ENCODE assay signal across 8 cellular contexts in the genomic region with DNA sequence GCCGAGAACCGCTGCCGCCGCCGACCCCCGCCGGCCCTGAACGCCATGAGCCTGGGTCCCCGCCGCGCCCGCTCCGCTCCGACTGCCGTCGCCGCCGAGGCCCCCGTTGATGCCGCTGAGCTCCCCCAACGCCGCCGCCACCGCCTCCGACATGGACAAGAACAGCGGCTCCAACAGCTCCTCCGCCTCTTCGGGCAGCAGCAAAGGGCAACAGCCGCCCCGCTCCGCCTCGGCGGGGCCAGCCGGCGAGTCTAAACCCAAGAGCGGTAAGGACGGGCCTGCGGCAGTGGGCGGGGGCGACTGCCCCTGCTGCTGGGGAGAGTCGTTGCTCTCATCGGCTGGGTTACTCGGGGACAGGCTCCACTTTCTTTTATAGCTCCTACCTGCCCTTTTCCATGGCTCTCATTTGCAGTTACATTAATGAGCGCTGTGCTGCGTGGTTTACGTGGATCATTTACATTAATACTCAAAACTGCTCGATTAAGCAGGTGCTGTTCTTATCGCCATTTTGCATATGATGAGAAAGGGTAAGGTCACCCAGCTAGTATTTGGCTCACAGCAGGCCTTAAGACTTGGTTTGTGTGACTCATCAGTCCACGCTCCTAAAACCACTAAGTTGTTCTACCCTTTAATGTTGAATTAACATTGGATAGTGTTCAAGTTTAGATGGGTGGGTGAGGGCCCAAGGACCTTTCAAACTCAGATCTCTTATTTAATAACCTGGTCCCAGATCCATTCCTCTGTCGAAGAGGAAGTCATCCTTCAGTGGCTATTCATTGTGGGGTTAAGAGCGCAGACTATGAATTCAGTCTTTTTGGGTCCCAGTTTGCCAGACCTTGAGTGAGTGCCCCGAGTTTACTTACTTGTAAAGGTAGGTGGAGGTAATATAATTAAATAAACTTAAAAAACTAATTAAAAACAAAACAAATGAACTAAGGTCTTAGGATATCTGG. TPM values are rescaled to one million over a fixed set of nuclear protein-coding genes. Genes with fewer than 3 reads are reported as not detected.
DNase-seq lines count a peak whose midpoint lies in the region; ATAC-seq and TF ChIP-seq lines count a peak whose summit lies in the region.

No MANE protein-coding gene starts in this region.

- peaks cover 7 to 38% of the 10 kb centered on the region in 2 donors for H3K36me3 Mint-ChIP-seq in CD4-positive, alpha-beta memory T cell

- 6% methylated on average over 20 of the region's 52 CpGs for WGBS in SK-N-SH (ENCODE audit: low lambda C conversion rate)

- peaks cover 0 to 2% (median 0%) of the 10 kb centered on the region in 8 donors for H3K9me3 Mint-ChIP-seq in CD4-positive, alpha-beta memory T cell

- no peaks in the 10 kb centered on the region for H3K27me3 Mint-ChIP-seq in CD4-positive, alpha-beta memory T cell

- POLR2A ChIA-PET in CD4-positive, alpha-beta memory T cell (lab: Charles Lee; ENCODE audit: partially characterized antibody) = interaction anchor here (0.6 to 2.6 kb wide), 12 partner anchors 9 to 334 kb away, joined by 3 to 19 read pairs (median 4); partner anchors contain the start of genes COX6A1, DYNLL1, MLEC and RNU4-2
- POLR2A ChIA-PET in SK-N-SH (lab: Yijun Ruan, JAX) = interaction anchor here (0.8 kb wide), 1 partner anchor 39 kb away, joined by 3 read pairs; the partner anchor contains the start of gene DYNLL1

- H3K27ac Mint-ChIP-seq in CD4-positive, alpha-beta memory T cell = peak overlapping the region; percentile 95 to 98 (median 96)

- H3F3A ChIP-seq in SK-N-SH (replicated peaks; ENCODE audit: insufficient read depth) = peaks cover 14% of the 10 kb centered on the region

- peak overlapping the region; percentile 92 to 97 (median 94) for H3K4me3 Mint-ChIP-seq in CD4-positive, alpha-beta memory T cell

- no peaks in the 10 kb centered on the region for H3K9me2 ChIP-seq in SK-N-SH

- intact Hi-C loops in CD4-positive, alpha-beta memory T cell (cut with micrococcal nuclease) = loop anchor here (1.0 to 2.0 kb wide), 4 partner anchors 46 to 218 kb away; partner anchors contain the start of genes COX6A1, POP5 and SRSF9

- H3K4me3 ChIP-seq in CD4-positive, alpha-beta memory T cell (ENCODE audit: low read length in 2 of 2) = peak overlapping the region; percentile 62 to 88
- peak overlapping the region; percentile 82 to 99 for H3K4me3 ChIP-seq in SK-N-SH (ENCODE audit: low read depth in 2 of 2, low read length in 1 of 2)
- peak overlapping the region; percentile 97 to 98 for H3K4me3 ChIP-seq in right atrium auricular region
- H3K4me3 ChIP-seq in skeletal muscle cell (ENCODE audit: low read depth, low read length) = peak overlapping the region; percentile 97

- H3K27me3 ChIP-seq in CD4-positive, alpha-beta memory T cell (ENCODE audit: insufficient read depth, low read length) = no peaks in the 10 kb centered on the region
- H3K27me3 ChIP-seq in SK-N-SH (ENCODE audit: insufficient read depth) (no peaks in the 10 kb centered on the region), right atrium auricular region (no peaks in the 10 kb centered on the region)

- H4K20me1 ChIP-seq in SK-N-SH (ENCODE audit: insufficient read depth) = peaks cover 53% of the 10 kb centered on the region

- H3K79me2 ChIP-seq in SK-N-SH (ENCODE audit: insufficient read depth) = peaks cover 58% of the 10 kb centered on the region

- peak; percentile 31 for ATAC-seq in GM19455 (IDR thresholded peaks at IDR 0.05; ENCODE audit: unreplicated experiment)
- ATAC-seq in HG02852 (IDR thresholded peaks at IDR 0.05; ENCODE audit: unreplicated experiment) = no peak

- H2AFZ ChIP-seq in SK-N-SH (ENCODE audit: low read depth) = peak overlapping the region; percentile 68; the same call in 1 of the 2 replicates

- no peak for TF ChIP-seq RAD21 in SK-N-SH (IDR thresholded peaks at IDR 0.05; ENCODE audit: low read length)

- peak overlapping the region; percentile 94 for H3K27ac ChIP-seq in CD4-positive, alpha-beta memory T cell (ENCODE audit: low read depth, low read length)
- H3K27ac ChIP-seq in SK-N-SH (ENCODE audit: low read depth in 2 of 2, low read length in 1 of 2) = peak overlapping the region; percentile 78
- H3K27ac ChIP-seq in right atrium auricular region = peak overlapping the region; percentile 95 to 98

- peak overlapping the region; percentile 91 for H3K9ac ChIP-seq in SK-N-SH

- CTCF ChIA-PET in CD4-positive, alpha-beta memory T cell (lab: Charles Lee; ENCODE audit: partially characterized antibody) = interaction anchor here (0.6 to 3.0 kb wide), 4 partner anchors 26 to 96 kb away, joined by 3 to 8 read pairs (median 5); partner anchors contain the start of gene DYNLL1
- CTCF ChIA-PET in SK-N-SH (lab: Yijun Ruan, JAX) = interaction anchor here (1.4 to 1.8 kb wide), 3 partner anchors 9 to 65 kb away, joined by 4 to 5 read pairs (median 4); partner anchors contain the start of genes POP5 and SRSF9

- H3K4me1 Mint-ChIP-seq in CD4-positive, alpha-beta memory T cell = peaks cover 40 to 67% (median 49%) of the 10 kb centered on the region in 4 donors

- TF ChIP-seq EP300 in SK-N-SH (IDR thresholded peaks at IDR 0.05; ENCODE audit: borderline replicate concordance in 1 of 2, low read depth in 1 of 2, low read length in 1 of 2) = no peak

- H3K4me2 ChIP-seq in SK-N-SH = peak overlapping the region; percentile 92

- H3K4me1 ChIP-seq in CD4-positive, alpha-beta memory T cell (ENCODE audit: insufficient read depth, low read length) = peaks cover 59% of the 10 kb centered on the region
- H3K4me1 ChIP-seq in SK-N-SH (ENCODE audit: control insufficient read depth in 1 of 2, insufficient read depth in 2 of 2, low read depth in 1 of 2, low read length in 1 of 2) (peaks cover 21 to 44% of the 10 kb centered on the region in 2 experiments), right atrium auricular region (peaks cover 0 to 48% of the 10 kb centered on the region in 2 donors)

- H3K36me3 ChIP-seq in CD4-positive, alpha-beta memory T cell (ENCODE audit: insufficient read depth, low read length) = no peaks in the 10 kb centered on the region
- H3K36me3 ChIP-seq in SK-N-SH (replicated peaks in 1 of 2; ENCODE audit: control insufficient read depth in 1 of 2, insufficient read depth in 2 of 2, low read length in 1 of 2) (peaks cover 0 to 8% of the 10 kb centered on the region in 2 experiments), right atrium auricular region (no peaks in the 10 kb centered on the region)

- peak in 4 of 5 donors; percentile 51 to 75 (median 58) for DNase-seq in CD4-positive, alpha-beta memory T cell
- DNase-seq in HS-5 (ENCODE audit: low read depth) (peak; percentile 67), SK-N-SH (peak; percentile 86), right atrium auricular region (ENCODE audit: low spot score) (no peak), skeletal muscle cell (ENCODE audit: low read depth) (peak; percentile 62)
- peak; percentile 6 for DNase-seq in activated naive CD8-positive, alpha-beta T cell treated with anti-CD3 and anti-CD28 coated beads, Interleukin-2, amount 50 U/mL, for 16 hours (ENCODE audit: low read depth, low spot score)

- H3K9me3 ChIP-seq in CD4-positive, alpha-beta memory T cell (ENCODE audit: control insufficient read depth in 1 of 2, low read length in 2 of 2) = no peaks in the 10 kb centered on the region
- no peaks in the 10 kb centered on the region for H3K9me3 ChIP-seq in SK-N-SH
- no peaks in the 10 kb centered on the region for H3K9me3 ChIP-seq in right atrium auricular region

- TF ChIP-seq CTCF in SK-N-SH (IDR thresholded peaks at IDR 0.05) (no peak), right atrium auricular region (IDR thresholded peaks at IDR 0.05) (no peak)

TF ChIP-seq in SK-N-SH, 30 proteins besides CTCF, POLR2A, EP300 and RAD21 (continues in another document):
- TF ChIP-seq FOSL2 (IDR thresholded peaks at IDR 0.05; ENCODE audit: borderline replicate concordance, low read depth) (peak; percentile 64; the same call in 1 of the 2 replicates), MAX (IDR thresholded peaks at IDR 0.05; ENCODE audit: low read depth) (no peak), TCF12 (IDR thresholded peaks at IDR 0.05) (no peak), YY1 (IDR thresholded peaks at IDR 0.05; ENCODE audit: low read depth) (peak; percentile 64; the same call in 1 of the 2 replicates), JUND (IDR thresholded peaks at IDR 0.05) (peak; percentile 21; the same call in 1 of the 2 replicates)

RNA-seq across cellular contexts. Expression of gene RNF10, which starts 0.8 kb away (rescaled TPM):
- 100 to 1,000 TPM; 244 to 249 TPM for total RNA-seq in CD4-positive, alpha-beta memory T cell
- 100 to 1,000 TPM; 101 to 146 TPM for polyA plus RNA-seq in CD4-positive, alpha-beta memory T cell
- polyA plus RNA-seq in SK-N-SH (2012; rRNA removed) = 118 and 122 TPM in 2 replicates
- 121 and 154 TPM in 2 replicates for polyA plus RNA-seq in SK-N-SH (2012; cell fraction: cytosol; rRNA removed)
- polyA plus RNA-seq in SK-N-SH (2012; cell fraction: nucleus; rRNA removed) = 198 and 234 TPM in 2 replicates
- 100 to 1,000 TPM; 166 to 168 TPM for total RNA-seq in right atrium auricular region

RNA-seq across cellular contexts. Expression of gene COQ5, which starts 6.0 kb away (rescaled TPM):
- 10 to 100 TPM; 19.7 to 21.6 TPM for total RNA-seq in CD4-positive, alpha-beta memory T cell
- polyA plus RNA-seq in CD4-positive, alpha-beta memory T cell = 10 to 100 TPM; 35.2 to 55.1 TPM
- polyA plus RNA-seq in SK-N-SH (2012; rRNA removed) = 28.0 and 39.0 TPM in 2 replicates
- polyA plus RNA-seq in SK-N-SH (2012; cell fraction: cytosol; rRNA removed) = 38.8 and 41.2 TPM in 2 replicates
- polyA plus RNA-seq in SK-N-SH (2012; cell fraction: nucleus; rRNA removed) = 15.5 and 32.0 TPM in 2 replicates
- total RNA-seq in right atrium auricular region = 10 to 100 TPM; 21.9 to 34.3 TPM

RNA-seq across cellular contexts. Expression of gene DYNLL1, which starts 39.1 kb away (rescaled TPM):
- 100 to 1,000 TPM in 1 of 2 experiments, 10 to 100 TPM in 1; 97.5 to 108 TPM for total RNA-seq in CD4-positive, alpha-beta memory T cell
- polyA plus RNA-seq in CD4-positive, alpha-beta memory T cell = 100 to 1,000 TPM; 348 to 351 TPM
- 596 and 607 TPM in 2 replicates for polyA plus RNA-seq in SK-N-SH (2012; rRNA removed)
- polyA plus RNA-seq in SK-N-SH (2012; cell fraction: cytosol; rRNA removed) = 700 and 718 TPM in 2 replicates
- 172 and 211 TPM in 2 replicates for polyA plus RNA-seq in SK-N-SH (2012; cell fraction: nucleus; rRNA removed)
- total RNA-seq in right atrium auricular region = 100 to 1,000 TPM; 168 to 178 TPM

RNA-seq across cellular contexts. Expression of gene POP5, which starts 46.2 kb away (rescaled TPM):
- total RNA-seq in CD4-positive, alpha-beta memory T cell = 10 to 100 TPM; 70.4 to 70.7 TPM
- 10 to 100 TPM; 89.4 to 91.6 TPM for polyA plus RNA-seq in CD4-positive, alpha-beta memory T cell
- polyA plus RNA-seq in SK-N-SH (2012; rRNA removed) = 129 and 148 TPM in 2 replicates
- 113 and 122 TPM in 2 replicates for polyA plus RNA-seq in SK-N-SH (2012; cell fraction: cytosol; rRNA removed)
- 212 and 233 TPM in 2 replicates for polyA plus RNA-seq in SK-N-SH (2012; cell fraction: nucleus; rRNA removed)
- 10 to 100 TPM; 21.8 to 33.9 TPM for total RNA-seq in right atrium auricular region
